ENCODE assay signal across 9 cellular contexts in the genomic region with DNA sequence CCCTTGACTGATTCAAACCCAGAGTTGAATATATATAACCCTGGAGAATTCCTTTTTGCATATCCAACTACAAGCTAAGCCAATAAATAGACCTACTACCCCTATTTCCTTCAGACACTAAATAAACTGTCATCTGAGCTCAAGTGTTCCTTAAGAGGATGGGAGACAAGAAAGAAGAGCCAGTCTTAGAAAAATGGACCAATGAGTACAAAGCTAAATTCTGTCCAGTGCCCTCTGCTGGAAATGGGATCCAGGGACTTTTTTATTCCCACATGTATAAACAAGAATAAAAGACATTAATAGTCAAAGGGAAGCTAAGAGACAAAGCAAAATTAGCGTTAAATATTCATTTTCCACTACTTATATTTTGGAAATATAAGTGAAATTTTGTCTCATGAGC. TPM values are rescaled to one million over a fixed set of nuclear protein-coding genes. Genes with fewer than 3 reads are reported as not detected.
DNase-seq lines count a peak whose midpoint lies in the region; ATAC-seq, FAIRE-seq and TF ChIP-seq lines count a peak whose summit lies in the region.
"Had no signal": no experiment of that assay in that cellular context is flagged by ENCODE, and none has a peak within 500 bp of the region (broad histone marks: within the 10 kb centered on the region; RNA-seq: fewer than 3 reads in every experiment).

No MANE protein-coding gene starts in this region.

- intact Hi-C loops in A673 (cut with micrococcal nuclease; ENCODE audit: unreplicated experiment) = no loop called here
- intact Hi-C loops in pancreas (cut with DNase I) = no loop called here

- no peaks in the 10 kb centered on the region for H3K27me3 Mint-ChIP-seq in activated naive CD8-positive, alpha-beta T cell

- H3K4me1 ChIP-seq in A673 (ENCODE audit: insufficient read depth, low read length, poor library complexity, severe bottlenecking) (peaks cover 27% of the 10 kb centered on the region), pancreas (peaks cover 18 to 38% (median 32%) of the 10 kb centered on the region in 3 donors)

- POLR2A ChIA-PET in A673 (lab: Charles Lee; ENCODE audit: low non-redundant PET) = no interaction called here

- H3K27me3 ChIP-seq in A673 (replicated peaks; ENCODE audit: insufficient read depth, low read depth, low read length, poor library complexity) (no peaks in the 10 kb centered on the region), pancreas (no peaks in the 10 kb centered on the region)

- peak overlapping the region; percentile 100 for H3K27ac Mint-ChIP-seq in activated naive CD8-positive, alpha-beta T cell

- H3K4me3 ChIP-seq in A673 (ENCODE audit: low read depth, low read length, poor library complexity, severe bottlenecking) = no peak overlapping the region
- no peak overlapping the region for H3K4me3 ChIP-seq in pancreas
- H3K4me3 ChIP-seq: thoracic aorta had no signal

- ATAC-seq in omental fat pad (ENCODE audit: low FRiP score) = no peak
- no peak for ATAC-seq in pancreas

- BruUV-seq in A673 (replicated peaks; lab: Mats Ljungman, UMichigan) = no TSS peak

- H3K9me3 ChIP-seq in A673 (ENCODE audit: low read depth, low read length, poor library complexity, severe bottlenecking) (no peaks in the 10 kb centered on the region), pancreas (no peaks in the 10 kb centered on the region)
- H3K9me3 ChIP-seq: thoracic aorta had no signal

- WGBS in pancreas, 2 donors = 41 to 52% methylated on average over 1 of the region's 1 CpG

- no peaks in the 10 kb centered on the region for H3K9me3 Mint-ChIP-seq in activated naive CD8-positive, alpha-beta T cell (ENCODE audit: low read depth)

- DNase-seq in A673 (ENCODE audit: low spot score) = peak; percentile 66
- no peak for DNase-seq in GM12891 (ENCODE audit: insufficient read length, low spot score)
- peak; percentile 38 for DNase-seq in kidney tubule cell (ENCODE audit: low spot score)
- DNase-seq in NCI-H187 treated with DMSO at 0.1 percent for 48 hours (lab: John Stamatoyannopoulos, UW) = no peak
- DNase-seq in hypothalamus (lab: John Stamatoyannopoulos, UW) = no peak
- DNase-seq in omental fat pad (ENCODE audit: low spot score) = no peak
- DNase-seq in pancreas = no peak

- FAIRE-seq in GM12891 (lab: Jason Lieb, UNC) (no peak), pancreas (lab: Jason Lieb, UNC) (no peak)

- H3K4me1 Mint-ChIP-seq in activated naive CD8-positive, alpha-beta T cell (ENCODE audit: low read depth) = peaks cover 67% of the 10 kb centered on the region

- TF ChIP-seq CTCF in A673 (conservative IDR thresholded peaks at IDR 0.05; ENCODE audit: low read depth, low read length) = peak; percentile 61
- no peak for TF ChIP-seq CTCF in omental fat pad (IDR thresholded peaks at IDR 0.05)
- no peak for TF ChIP-seq CTCF in pancreas (IDR thresholded peaks at IDR 0.05)

- TF ChIP-seq POLR2A in GM12891 (IDR thresholded peaks at IDR 0.05; ENCODE audit: low read depth, low read length) = no peak

- H3K36me3 ChIP-seq in A673 (ENCODE audit: insufficient read depth, low read length, poor library complexity, severe bottlenecking) (peaks cover 57% of the 10 kb centered on the region), pancreas (peaks cover 0 to 35% (median 8%) of the 10 kb centered on the region in 3 donors)

- peak overlapping the region; percentile 21 for H3K4me3 Mint-ChIP-seq in activated naive CD8-positive, alpha-beta T cell

- H3K27ac ChIP-seq in A673 (ENCODE audit: low read depth, low read length, poor library complexity, severe bottlenecking) (peak overlapping the region; percentile 99), pancreas (peak overlapping the region in 1 of 4 donors; percentile 98)

- peaks cover 34% of the 10 kb centered on the region for H3K36me3 Mint-ChIP-seq in activated naive CD8-positive, alpha-beta T cell

- CTCF ChIA-PET in A673 (lab: Charles Lee) = interaction anchor here (0.9 to 1.1 kb wide), 2 partner anchors 118 to 475 kb away, joined by 3 to 4 read pairs; no protein-coding TSS in a partner anchor

TF ChIP-seq in GM12891, 5 proteins besides CTCF, POLR2A, EP300 and RAD21:
- peak; percentile 4; the same call in 1 of the 2 replicates for TF ChIP-seq POLR2AphosphoS5 (IDR thresholded peaks at IDR 0.05; ENCODE audit: low read depth, low read length)
- no peak for TF ChIP-seq SPI1 (IDR thresholded peaks at IDR 0.05; ENCODE audit: low read depth, low read length)
- no peak for TF ChIP-seq TAF1 (IDR thresholded peaks at IDR 0.05; ENCODE audit: low read depth, low read length)

RNA-seq across cellular contexts. Expression of a gene that starts 4.8 kb away (rescaled TPM):
- total RNA-seq in A673 (2021) (121 and 129 TPM in 2 replicates), omental fat pad (10 to 100 TPM; 26.3 to 89.4 (median 42.0) TPM), pancreas (10 to 100 TPM; 34.8 to 57.9 (median 43.0) TPM)
- polyA plus RNA-seq in GM12891 (2012; ENCODE audit: low read depth, missing spikeins) = 10.6 TPM
- polyA plus RNA-seq in pancreas = 10 to 100 TPM; 25.1 to 34.3 TPM

RNA-seq across cellular contexts. Expression of a gene that starts 5.4 kb away (rescaled TPM):
- total RNA-seq in A673 (2021) = 70.3 and 70.4 TPM in 2 replicates
- polyA plus RNA-seq in GM12891 (2012; ENCODE audit: low read depth, missing spikeins) = 94.9 TPM
- total RNA-seq in omental fat pad = 10 to 100 TPM; 35.7 to 67.4 (median 43.0) TPM
- 10 to 100 TPM; 24.5 to 39.5 (median 29.1) TPM for total RNA-seq in pancreas
- 10 to 100 TPM; 22.9 to 41.1 TPM for polyA plus RNA-seq in pancreas

RNA-seq across cellular contexts. Expression of a gene that starts 14.5 kb away (rescaled TPM):
- 31.7 and 33.0 TPM in 2 replicates for total RNA-seq in A673 (2021)
- polyA plus RNA-seq in GM12891 (2012; ENCODE audit: low read depth, missing spikeins) = 10.0 TPM
- total RNA-seq in omental fat pad = 1 to 10 TPM; 3.2 to 7.1 (median 5.8) TPM
- 1 to 10 TPM; 2.1 to 6.8 (median 2.9) TPM for total RNA-seq in pancreas
- 1 to 10 TPM; 6.8 to 9.1 TPM for polyA plus RNA-seq in pancreas

RNA-seq across cellular contexts. Expression of a gene that starts 34.7 kb away (rescaled TPM):
- total RNA-seq in A673 (2021) (25.0 and 35.9 TPM in 2 replicates), omental fat pad (10 to 100 TPM in 1 of 4 donors, 1 to 10 TPM in 3; 4.7 to 11.2 (median 7.3) TPM), pancreas (10 to 100 TPM in 3 of 6 donors, 1 to 10 TPM in 3; 7.9 to 12.9 (median 9.9) TPM)
- polyA plus RNA-seq in GM12891 (2012; ENCODE audit: low read depth, missing spikeins) = 13.7 TPM
- polyA plus RNA-seq in pancreas = 10 to 100 TPM; 33.9 to 57.1 TPM

RNA-seq across cellular contexts. Expression of a gene that starts 41.0 kb away (rescaled TPM):
- total RNA-seq in A673 (2021) = 109 and 119 TPM in 2 replicates
- 48.8 TPM for polyA plus RNA-seq in GM12891 (2012; ENCODE audit: low read depth, missing spikeins)
- 10 to 100 TPM; 34.4 to 86.0 (median 51.1) TPM for total RNA-seq in omental fat pad
- total RNA-seq in pancreas = 10 to 100 TPM; 17.4 to 30.7 (median 24.9) TPM
- 10 to 100 TPM; 21.6 to 24.9 TPM for polyA plus RNA-seq in pancreas

Comparison
In these comparisons a context has a peak if more than half of its experiments do, and no peak if none do; other contexts are left out.
1. DNase-seq: peak in A673 (single experiment) and kidney tubule cell (single experiment); none in GM12891 (single experiment), NCI-H187 treated with DMSO at 0.1 percent for 48 hours (single experiment), hypothalamus (0 of 51), omental fat pad (single experiment) and pancreas (0 of 6).